21 cellular contexts compared by ENCODE assay signal in genomic region chr12:62282375-62282774, GRCh38. TPM values are rescaled to one million over a fixed set of nuclear protein-coding genes. Genes with fewer than 3 reads are reported as not detected.
DNase-seq lines count a peak whose midpoint lies in the region; ATAC-seq and TF ChIP-seq lines count a peak whose summit lies in the region.
"Had no signal": no experiment of that assay in that cellular context is flagged by ENCODE, and none has a peak within 500 bp of the region (broad histone marks: within the 10 kb centered on the region; RNA-seq: fewer than 3 reads in every experiment).

No MANE protein-coding gene starts in this region.

- H3K27me3 Mint-ChIP-seq in activated CD4-positive, alpha-beta T cell treated with anti-CD3 and anti-CD28 coated beads for 36 hours, result no peaks in the 10 kb centered on the region
- no peaks in the 10 kb centered on the region for H3K27me3 Mint-ChIP-seq in chondrocyte (ENCODE audit: low read depth)
- no peaks in the 10 kb centered on the region for H3K27me3 Mint-ChIP-seq in naive thymus-derived CD8-positive, alpha-beta T cell
- H3K27me3 Mint-ChIP-seq: activated B cell treated with CpG ODN at 0.5 μM for 24 hours had no signal

- CTCF ChIA-PET in activated CD4-positive, alpha-beta T cell treated with anti-CD3 and anti-CD28 coated beads for 36 hours (lab: Charles Lee), result interaction anchor here (1.5 kb wide), 1 partner anchor 18 kb away, joined by 4 read pairs; no protein-coding TSS in a partner anchor

- H3K36me3 Mint-ChIP-seq in activated CD4-positive, alpha-beta T cell treated with anti-CD3 and anti-CD28 coated beads for 36 hours (ENCODE audit: low read depth), result peaks cover 43% of the 10 kb centered on the region
- H3K36me3 Mint-ChIP-seq in chondrocyte (ENCODE audit: low read depth), result no peaks in the 10 kb centered on the region
- H3K36me3 Mint-ChIP-seq in naive thymus-derived CD8-positive, alpha-beta T cell, result peaks cover 20 to 28% (median 24%) of the 10 kb centered on the region in 3 donors

- H3K4me1 Mint-ChIP-seq in activated CD4-positive, alpha-beta T cell treated with anti-CD3 and anti-CD28 coated beads for 36 hours, result peaks cover 76% of the 10 kb centered on the region
- peaks cover 38% of the 10 kb centered on the region for H3K4me1 Mint-ChIP-seq in chondrocyte (ENCODE audit: low read depth)
- peaks cover 30 to 82% (median 75%) of the 10 kb centered on the region in 4 donors for H3K4me1 Mint-ChIP-seq in naive thymus-derived CD8-positive, alpha-beta T cell

- peak overlapping the region; percentile 42 for H3K27ac Mint-ChIP-seq in activated CD4-positive, alpha-beta T cell treated with anti-CD3 and anti-CD28 coated beads for 36 hours
- peak overlapping the region; percentile 51 for H3K27ac Mint-ChIP-seq in chondrocyte (ENCODE audit: unreplicated experiment)
- peak overlapping the region in 8 of 10 donors; percentile 0 to 85 (median 44) for H3K27ac Mint-ChIP-seq in naive thymus-derived CD8-positive, alpha-beta T cell
- H3K27ac Mint-ChIP-seq: mesothelial cell of epicardium had no signal

- ATAC-seq in activated CD4-positive, alpha-beta T cell treated with anti-CD3 and anti-CD28 coated beads for 36 hours, result peak; percentile 49
- no peak for ATAC-seq in naive thymus-derived CD8-positive, alpha-beta T cell
- ATAC-seq in GM21723 (IDR thresholded peaks at IDR 0.05; ENCODE audit: unreplicated experiment), result no peak
- ATAC-seq: A549, HepG2, left colon had no signal

- H3K9me3 Mint-ChIP-seq in activated CD4-positive, alpha-beta T cell treated with anti-CD3 and anti-CD28 coated beads for 36 hours (ENCODE audit: low read depth), result peaks cover 12% of the 10 kb centered on the region
- H3K9me3 Mint-ChIP-seq in chondrocyte (ENCODE audit: low read depth), result peaks cover 5% of the 10 kb centered on the region
- peaks cover 0 to 12% (median 4%) of the 10 kb centered on the region in 9 donors for H3K9me3 Mint-ChIP-seq in naive thymus-derived CD8-positive, alpha-beta T cell

- DNase-seq in activated CD4-positive, alpha-beta T cell treated with anti-CD3 and anti-CD28 coated beads for 36 hours, result no peak
- no peak for DNase-seq in activated CD4-positive, alpha-beta T cell treated with anti-CD3 and anti-CD28 coated beads, Interleukin-2, amount 50 U/mL, for 1 hour
- DNase-seq in NCI-H69 (lab: John Stamatoyannopoulos, UW) (peak; percentile 54), chondrocyte (ENCODE audit: low spot score) (no peak), middle frontal gyrus (ENCODE audit: extremely low spot score, low spot score) (no peak), HuH-7.5 (ENCODE audit: low spot score) (no peak)
- DNase-seq in naive thymus-derived CD8-positive, alpha-beta T cell, result no peak
- DNase-seq: activated B cell treated with CpG ODN at 0.5 μM for 24 hours; activated T-cell treated with anti-CD3 and anti-CD28 coated beads, Interleukin-2, amount 50 U/mL, for 48 hours; brain microvascular endothelial cell; EL; left colon; MM.1S; NCI-H1417 treated with DMSO at 0.1 percent for 48 hours; posterior cingulate gyrus; stimulated activated CD8-positive, alpha-beta memory T cell treated with anti-CD3 and anti-CD28 coated beads, Interleukin-4, amount 100 ng/mL, for 48 hours; T1000 had no signal

- no peak overlapping the region for H3K4me3 Mint-ChIP-seq in activated CD4-positive, alpha-beta T cell treated with anti-CD3 and anti-CD28 coated beads for 36 hours
- H3K4me3 Mint-ChIP-seq in chondrocyte (ENCODE audit: unreplicated experiment), result no peak overlapping the region
- peak overlapping the region in 3 of 10 donors; percentile 22 to 32 (median 24) for H3K4me3 Mint-ChIP-seq in naive thymus-derived CD8-positive, alpha-beta T cell
- H3K4me3 Mint-ChIP-seq: activated B cell treated with CpG ODN at 0.5 μM for 24 hours, mesothelial cell of epicardium had no signal

- intact Hi-C loops in activated CD4-positive, alpha-beta T cell treated with anti-CD3 and anti-CD28 coated beads for 36 hours (cut with DNase I, micrococcal nuclease), result no loop called here

- POLR2A ChIA-PET in activated CD4-positive, alpha-beta T cell treated with anti-CD3 and anti-CD28 coated beads for 36 hours (lab: Charles Lee), result no interaction called here
- POLR2A ChIA-PET in naive thymus-derived CD8-positive, alpha-beta T cell (lab: Charles Lee), result no interaction called here

- TF ChIP-seq CTCF in chondrocyte (IDR thresholded peaks at IDR 0.05), result no peak

RNA-seq across cellular contexts. Expression of gene USP15, which starts 22.2 kb away (rescaled TPM):
- total RNA-seq in activated CD4-positive, alpha-beta T cell treated with anti-CD3 and anti-CD28 coated beads for 36 hours, result 10 to 100 TPM; 87.2 to 98.0 TPM
- 48.2 to 50.7 TPM (median 49.1 TPM) in 3 replicates for total RNA-seq in chondrocyte
- total RNA-seq in naive thymus-derived CD8-positive, alpha-beta T cell, result 100 to 1,000 TPM; 153 to 164 TPM
- 10 to 100 TPM; 49.1 to 57.0 (median 54.6) TPM for polyA plus RNA-seq in naive thymus-derived CD8-positive, alpha-beta T cell
